Comparison of ENCODE assay signal across 1 cellular context in genomic region chr1:21659099-21659923, GRCh38.
TF ChIP-seq lines count a peak whose summit lies in the region.

No MANE protein-coding gene starts in this region.

TF ChIP-seq in Ishikawa, 13 proteins besides CTCF, POLR2A, EP300 and RAD21 (continued from another document):
- TF ChIP-seq MAX (IDR thresholded peaks at IDR 0.05) (peak; percentile 49), CEBPB (IDR thresholded peaks at IDR 0.05) (no peak), FOXM1 (IDR thresholded peaks at IDR 0.05; ENCODE audit: borderline replicate concordance, low read depth) (no peak), EGR1 (IDR thresholded peaks at IDR 0.05) (peak; percentile 38), YY1 (IDR thresholded peaks at IDR 0.05; ENCODE audit: low read depth) (peak; percentile 63), ZBTB7A (IDR thresholded peaks at IDR 0.05; ENCODE audit: low read depth) (peak; percentile 89), USF1 (IDR thresholded peaks at IDR 0.05) (no peak), CREB1 (IDR thresholded peaks at IDR 0.05; ENCODE audit: low read depth) (no peak), TEAD4 (IDR thresholded peaks at IDR 0.05) (peak; percentile 42; the same call in 1 of the 2 replicates), TAF1 (IDR thresholded peaks at IDR 0.05; ENCODE audit: low read depth) (no peak), NFIC (IDR thresholded peaks at IDR 0.05) (no peak)
